In genomic region chr17:1241904-1242303, GRCh38 we compare ENCODE assay signal across 13 cellular contexts. TPM values are rescaled to one million over a fixed set of nuclear protein-coding genes. Genes with fewer than 3 reads are reported as not detected.
DNase-seq lines count a peak whose midpoint lies in the region; ATAC-seq, FAIRE-seq and TF ChIP-seq lines count a peak whose summit lies in the region.
"Had no signal": no experiment of that assay in that cellular context is flagged by ENCODE, and none has a peak within 500 bp of the region (broad histone marks: within the 10 kb centered on the region; RNA-seq: fewer than 3 reads in every experiment).

No MANE protein-coding gene starts in this region.

- no peak overlapping the region for H2AFZ ChIP-seq in astrocyte (ENCODE audit: low read depth, low read length)
- no peak overlapping the region for H2AFZ ChIP-seq in osteoblast (ENCODE audit: low read length)

- H3K27ac ChIP-seq in astrocyte (ENCODE audit: low read depth, low read length) (no peak overlapping the region), osteoblast (ENCODE audit: low read depth, low read length) (no peak overlapping the region)
- H3K27ac ChIP-seq: epithelial cell of prostate had no signal

- no peaks in the 10 kb centered on the region for H4K20me1 ChIP-seq in astrocyte (ENCODE audit: insufficient read depth, low read length)
- H4K20me1 ChIP-seq in osteoblast (ENCODE audit: insufficient read depth, low read length) = no peaks in the 10 kb centered on the region

- H3K27ac Mint-ChIP-seq in astrocyte (ENCODE audit: unreplicated experiment) = no peak overlapping the region

- TF ChIP-seq CTCF in astrocyte (IDR thresholded peaks at IDR 0.05; ENCODE audit: insufficient read depth, low read depth, low read length) (no peak), osteoblast (IDR thresholded peaks at IDR 0.05; ENCODE audit: extremely low read depth, low read depth, low read length) (no peak)

- H3K9me3 Mint-ChIP-seq in astrocyte (ENCODE audit: unreplicated experiment) = no peaks in the 10 kb centered on the region

- H3K36me3 ChIP-seq in astrocyte (ENCODE audit: insufficient read depth, low read length) = no peaks in the 10 kb centered on the region
- no peaks in the 10 kb centered on the region for H3K36me3 ChIP-seq in osteoblast (ENCODE audit: insufficient read depth, low read length)

- H3K79me2 ChIP-seq in astrocyte (ENCODE audit: insufficient read depth, low read length) = no peaks in the 10 kb centered on the region
- no peaks in the 10 kb centered on the region for H3K79me2 ChIP-seq in osteoblast (ENCODE audit: insufficient read depth, low read length)

- H3K4me3 ChIP-seq in astrocyte (ENCODE audit: insufficient read depth, low read depth, low read length) (no peak overlapping the region), osteoblast (ENCODE audit: insufficient read depth, low read length) (no peak overlapping the region)

- ATAC-seq in HG03045 (IDR thresholded peaks at IDR 0.05; ENCODE audit: unreplicated experiment) = no peak

- peaks cover 22% of the 10 kb centered on the region for H3K27me3 Mint-ChIP-seq in astrocyte (ENCODE audit: low read depth, unreplicated experiment)

- H3K27me3 ChIP-seq in astrocyte (ENCODE audit: insufficient read depth, low read length) = no peaks in the 10 kb centered on the region
- no peaks in the 10 kb centered on the region for H3K27me3 ChIP-seq in osteoblast (ENCODE audit: insufficient read depth, low read length)

- H3K36me3 Mint-ChIP-seq in astrocyte (ENCODE audit: low read depth, unreplicated experiment) = no peaks in the 10 kb centered on the region
- H3K36me3 Mint-ChIP-seq: brain had no signal

- no peak overlapping the region for H3K9ac ChIP-seq in astrocyte (ENCODE audit: low read length)

- H3K4me1 ChIP-seq in astrocyte (ENCODE audit: insufficient read depth, low read length) = peaks cover 5% of the 10 kb centered on the region
- H3K4me1 ChIP-seq in osteoblast (ENCODE audit: insufficient read depth, low read length) = no peaks in the 10 kb centered on the region

- peak; percentile 58 for DNase-seq in H4 (ENCODE audit: low spot score)
- DNase-seq in NCI-H2029 treated with DMSO at 0.1 percent for 48 hours (lab: John Stamatoyannopoulos, UW) = peak; percentile 71
- peak; percentile 65 for DNase-seq in astrocyte (ENCODE audit: low read depth)
- peak; percentile 49 for DNase-seq in osteoblast (ENCODE audit: insufficient read length, low spot score, missing footprints)
- no peak for DNase-seq in posterior vena cava (ENCODE audit: low spot score)
- DNase-seq in HTR-8/SVneo (ENCODE audit: insufficient read length, low spot score) = no peak
- no peak for DNase-seq in NCI-H446 treated with DMSO at 0.1 percent for 48 hours (lab: John Stamatoyannopoulos, UW)
- DNase-seq: activated T-cell treated with anti-CD3 and anti-CD28 coated beads for 4 hours; stimulated activated CD4-positive, alpha-beta T cell treated with anti-CD3 and anti-CD28 coated beads, Interleukin-4, amount 100 ng/mL, for 24 hours had no signal

- no peak overlapping the region for H3K4me3 Mint-ChIP-seq in astrocyte (ENCODE audit: unreplicated experiment)
- H3K4me3 Mint-ChIP-seq: brain had no signal

- H3K4me2 ChIP-seq in astrocyte (ENCODE audit: low read length) (no peak overlapping the region), osteoblast (ENCODE audit: insufficient read depth, low read length) (no peak overlapping the region)

- intact Hi-C loops in posterior vena cava (cut with DNase I) = no loop called here

- FAIRE-seq in astrocyte (lab: Jason Lieb, UNC) (no peak), HTR-8/SVneo (lab: Jason Lieb, UNC) (no peak)
- FAIRE-seq: GM18507 had no signal

- H3K4me1 Mint-ChIP-seq in astrocyte (ENCODE audit: low read depth, unreplicated experiment) = peaks cover 7% of the 10 kb centered on the region

- H3K9me3 ChIP-seq in astrocyte (ENCODE audit: insufficient read depth, low read depth, low read length) (no peaks in the 10 kb centered on the region), osteoblast (ENCODE audit: low read depth, low read length) (no peaks in the 10 kb centered on the region)

RNA-seq across cellular contexts. Expression of gene BHLHA9, which starts 28.3 kb away (rescaled TPM):
- total RNA-seq in H4 (2014; rRNA removed; shearing (Covaris generic)) = not detected in 2 replicates
- total RNA-seq in astrocyte = not detected in 2 replicates
- not detected in 2 replicates for total RNA-seq in osteoblast
- not detected for total RNA-seq in posterior vena cava

RNA-seq across cellular contexts. Expression of gene TRARG1, which starts 37.6 kb away (rescaled TPM):
- total RNA-seq in H4 (2014; rRNA removed; shearing (Covaris generic)) = not detected in 2 replicates
- total RNA-seq in astrocyte = not detected in 2 replicates
- total RNA-seq in osteoblast = not detected in 2 replicates
- 1 to 10 TPM in 1 of 2 donors, under 1 TPM in 1; 0.67 to 1.2 TPM for total RNA-seq in posterior vena cava

Comparison
In these comparisons a context has a peak if more than half of its experiments do, and no peak if none do; other contexts are left out.
1. DNase-seq: peak in H4 (single experiment), NCI-H2029 treated with DMSO at 0.1 percent for 48 hours (single experiment), astrocyte (single experiment) and osteoblast (single experiment); none in posterior vena cava (single experiment), HTR-8/SVneo (single experiment) and NCI-H446 treated with DMSO at 0.1 percent for 48 hours (single experiment).